ENCODE assay signal across 8 cellular contexts in genomic region chr12:8033153-8034044, GRCh38. TPM values are rescaled to one million over a fixed set of nuclear protein-coding genes. Genes with fewer than 3 reads are reported as not detected.
A peak's percentile ranks its signal among the peaks of the same experiment; 100 is the strongest.
DNase-seq lines count a peak whose midpoint lies in the region; ATAC-seq and TF ChIP-seq lines count a peak whose summit lies in the region.

No MANE protein-coding gene starts in this region.

- intact Hi-C loops in activated CD8-positive, alpha-beta T cell treated with anti-CD3 and anti-CD28 coated beads for 36 hours (cut with micrococcal nuclease) = no loop called here

- H3K36me3 Mint-ChIP-seq in activated CD8-positive, alpha-beta T cell treated with anti-CD3 and anti-CD28 coated beads for 36 hours (ENCODE audit: low read depth) = peaks cover 8% of the 10 kb centered on the region

- H3K27me3 ChIP-seq in subcutaneous abdominal adipose tissue (ENCODE audit: control insufficient read depth in 5 of 5, insufficient read depth in 4 of 5, low read length in 5 of 5) = no peaks in the 10 kb centered on the region

- peaks cover 0 to 5% (median 3%) of the 10 kb centered on the region in 5 donors for H3K36me3 ChIP-seq in subcutaneous abdominal adipose tissue (ENCODE audit: control insufficient read depth in 5 of 5, insufficient read depth in 5 of 5, low read length in 5 of 5)

- peak overlapping the region; percentile 81 to 99 (median 98) for H3K9ac ChIP-seq in subcutaneous abdominal adipose tissue (ENCODE audit: low read length in 5 of 5)

- no peak for TF ChIP-seq CTCF in activated CD8-positive, alpha-beta T cell treated with anti-CD3 and anti-CD28 coated beads for 36 hours (IDR thresholded peaks at IDR 0.05)

- ATAC-seq in GM21529 (IDR thresholded peaks at IDR 0.05; ENCODE audit: unreplicated experiment) = peak; percentile 22
- ATAC-seq in activated CD8-positive, alpha-beta T cell treated with anti-CD3 and anti-CD28 coated beads for 36 hours = peak; percentile 49

- no peaks in the 10 kb centered on the region for H3K27me3 Mint-ChIP-seq in activated CD8-positive, alpha-beta T cell treated with anti-CD3 and anti-CD28 coated beads for 36 hours

- H3K27ac Mint-ChIP-seq in activated CD8-positive, alpha-beta T cell treated with anti-CD3 and anti-CD28 coated beads for 36 hours = peak overlapping the region; percentile 83

- peak overlapping the region; percentile 87 for H3K4me3 Mint-ChIP-seq in activated CD8-positive, alpha-beta T cell treated with anti-CD3 and anti-CD28 coated beads for 36 hours

- peaks cover 21 to 64% (median 60%) of the 10 kb centered on the region in 5 donors for H3K4me1 ChIP-seq in subcutaneous abdominal adipose tissue (ENCODE audit: control insufficient read depth in 5 of 5, insufficient read depth in 5 of 5, low read length in 5 of 5)

- CTCF ChIA-PET in activated CD8-positive, alpha-beta T cell treated with anti-CD3 and anti-CD28 coated beads for 36 hours (lab: Charles Lee) = interaction anchor here (1.4 to 3.8 kb wide), 3 partner anchors 12 to 75 kb away, joined by 4 to 25 read pairs (median 21); no protein-coding TSS in a partner anchor

- POLR2A ChIA-PET in activated CD8-positive, alpha-beta T cell treated with anti-CD3 and anti-CD28 coated beads for 36 hours (lab: Charles Lee) = interaction anchor here (0.6 to 1.7 kb wide), 9 partner anchors 7 to 115 kb away, joined by 3 to 5 read pairs (median 3); no protein-coding TSS in a partner anchor

- peak overlapping the region; percentile 44 for H3K27ac ChIP-seq in epithelial cell of prostate
- H3K27ac ChIP-seq in subcutaneous abdominal adipose tissue (ENCODE audit: low read depth, low read length) = peak overlapping the region; percentile 87

- peak overlapping the region; percentile 92 to 99 (median 93) for H3K4me3 ChIP-seq in subcutaneous abdominal adipose tissue (ENCODE audit: low read depth in 1 of 5, low read length in 5 of 5)

- no peaks in the 10 kb centered on the region for H3K9me3 Mint-ChIP-seq in activated CD8-positive, alpha-beta T cell treated with anti-CD3 and anti-CD28 coated beads for 36 hours

- peak; percentile 40 for DNase-seq in COLO829 (ENCODE audit: low spot score)
- DNase-seq in NCI-H1436 (lab: John Stamatoyannopoulos, UW) = peak; percentile 62
- DNase-seq in activated CD8-positive, alpha-beta T cell treated with anti-CD3 and anti-CD28 coated beads for 36 hours = peak; percentile 68
- no peak for DNase-seq in epithelial cell of prostate (ENCODE audit: low read depth, low spot score)
- DNase-seq in midbrain (lab: John Stamatoyannopoulos, UW) = peak; percentile 14
- no peak for DNase-seq in NK-92 (lab: John Stamatoyannopoulos, UW; ENCODE audit: unreplicated experiment)

- no peaks in the 10 kb centered on the region for H3K9me3 ChIP-seq in subcutaneous abdominal adipose tissue (ENCODE audit: control insufficient read depth in 5 of 5, low read length in 5 of 5)

- peaks cover 53% of the 10 kb centered on the region for H3K4me1 Mint-ChIP-seq in activated CD8-positive, alpha-beta T cell treated with anti-CD3 and anti-CD28 coated beads for 36 hours (ENCODE audit: low read depth)

RNA-seq across cellular contexts. Expression of gene FOXJ2, which starts 0.9 kb away (rescaled TPM):
- 10 to 100 TPM; 11.1 to 12.8 TPM for total RNA-seq in activated CD8-positive, alpha-beta T cell treated with anti-CD3 and anti-CD28 coated beads for 36 hours

RNA-seq across cellular contexts. Expression of gene C3AR1, which starts 32.8 kb away (rescaled TPM):
- total RNA-seq in activated CD8-positive, alpha-beta T cell treated with anti-CD3 and anti-CD28 coated beads for 36 hours = 1 to 10 TPM; 1.1 to 1.4 TPM

RNA-seq across cellular contexts. Expression of gene NECAP1, which starts 48.7 kb away (rescaled TPM):
- 10 to 100 TPM; 26.7 to 29.6 TPM for total RNA-seq in activated CD8-positive, alpha-beta T cell treated with anti-CD3 and anti-CD28 coated beads for 36 hours

Comparison
In these comparisons a context has a peak if more than half of its experiments do, and no peak if none do; other contexts are left out.
1. DNase-seq: peak in COLO829 (single experiment), NCI-H1436 (single experiment), activated CD8-positive, alpha-beta T cell treated with anti-CD3 and anti-CD28 coated beads for 36 hours (single experiment) and midbrain (single experiment); none in epithelial cell of prostate (single experiment) and NK-92 (single experiment).